8 cellular contexts compared by ENCODE assay signal in the genomic region with DNA sequence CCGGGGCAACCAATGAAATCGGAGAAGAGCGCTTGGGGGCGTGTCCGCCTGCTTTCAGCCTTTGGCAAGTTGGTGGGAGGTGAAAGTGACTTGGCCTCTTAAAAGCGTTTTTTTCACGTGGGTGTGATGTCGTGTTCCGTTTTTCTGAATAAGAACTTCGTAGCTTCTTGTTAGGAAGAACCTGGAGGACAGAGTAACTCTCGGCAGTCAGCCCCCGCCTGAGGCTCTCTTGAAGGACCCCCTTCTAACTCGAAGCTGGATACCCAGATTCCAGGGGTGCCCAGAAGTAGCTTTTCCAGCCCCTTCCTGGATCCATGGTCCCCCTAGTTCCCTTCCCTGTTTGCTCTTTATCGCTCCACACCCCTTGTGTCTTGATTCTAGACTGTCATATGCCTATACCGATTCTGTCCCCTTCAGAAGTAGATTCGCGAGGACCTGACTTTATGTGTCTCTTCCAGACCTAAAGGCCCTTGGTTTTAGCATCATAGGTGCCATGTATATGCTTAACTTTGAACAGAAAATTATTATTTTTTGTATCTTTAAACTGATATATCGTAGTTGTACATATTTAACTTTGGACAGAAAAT. TPM values are rescaled to one million over a fixed set of nuclear protein-coding genes. Genes with fewer than 3 reads are reported as not detected.
DNase-seq lines count a peak whose midpoint lies in the region; ATAC-seq, FAIRE-seq and TF ChIP-seq lines count a peak whose summit lies in the region.

No MANE protein-coding gene starts in this region.

- H3K4me3 Mint-ChIP-seq in endodermal cell (peak overlapping the region; percentile 88), nephron progenitor cell (peak overlapping the region; percentile 92)

- POLR2A ChIA-PET in PC-3 (lab: Charles Lee; ENCODE audit: unreplicated experiment), result interaction anchor here (0.5 to 0.8 kb wide), 2 partner anchors 53 to 168 kb away, joined by 3 to 15 read pairs; a partner anchor contains a TSS

- peak overlapping the region; percentile 43 for H3K27ac ChIP-seq in DOHH2 (ENCODE audit: low read depth, low read length)
- H3K27ac ChIP-seq in PC-3 (ENCODE audit: low read length), result peak overlapping the region; percentile 35
- peak overlapping the region; percentile 66 for H3K27ac ChIP-seq in endodermal cell (ENCODE audit: low read depth, low read length)

- DNase-seq in PC-3, result no peak
- DNase-seq in endodermal cell, result no peak
- DNase-seq in nephron progenitor cell, result no peak
- no peak for DNase-seq in NCI-H1105 treated with DMSO at 0.1 percent for 48 hours (lab: John Stamatoyannopoulos, UW)
- no peak for DNase-seq in H54 (ENCODE audit: insufficient read length, low spot score)

- H3K9ac ChIP-seq in PC-3 (ENCODE audit: low read length), result peak overlapping the region; percentile 53
- peak overlapping the region; percentile 36 for H3K9ac ChIP-seq in endodermal cell (ENCODE audit: extremely low read depth, low read length, poor library complexity, severe bottlenecking)

- H3K4me3 ChIP-seq in DOHH2 (ENCODE audit: low read length), result peak overlapping the region; percentile 72
- H3K4me3 ChIP-seq in PC-3 (ENCODE audit: low read length), result peak overlapping the region; percentile 62
- peak overlapping the region; percentile 88 for H3K4me3 ChIP-seq in endodermal cell (ENCODE audit: low read length)

- FAIRE-seq in H54 (lab: Jason Lieb, UNC), result no peak

- 14 to 34% methylated on average over 8 to 17 of the region's 18 CpGs for WGBS in endodermal cell (ENCODE audit: insufficient coverage in 1 of 2, insufficient read length in 1 of 2), 2 experiments

- H3K9me2 ChIP-seq in DOHH2 (replicated peaks; ENCODE audit: control insufficient read depth, low read length), result no peaks in the 10 kb centered on the region
- H3K9me2 ChIP-seq in PC-3 (replicated peaks; ENCODE audit: low read length), result no peaks in the 10 kb centered on the region

- H3K79me2 ChIP-seq in DOHH2 (ENCODE audit: control insufficient read depth, low read length) (peaks cover 37% of the 10 kb centered on the region), PC-3 (ENCODE audit: low read length) (peaks cover 37% of the 10 kb centered on the region)

- peaks cover 29% of the 10 kb centered on the region for H3K36me3 ChIP-seq in DOHH2 (ENCODE audit: control insufficient read depth, low read length)
- peaks cover 5% of the 10 kb centered on the region; the same call in 1 of the 2 replicates for H3K36me3 ChIP-seq in PC-3 (ENCODE audit: low read depth, low read length)
- peaks cover 17% of the 10 kb centered on the region for H3K36me3 ChIP-seq in endodermal cell (ENCODE audit: control insufficient read depth, insufficient read depth, low read length)

- TSS peak; percentile 94 for BruUV-seq in PC-3 (replicated peaks; lab: Mats Ljungman, UMichigan)

- H4K20me1 ChIP-seq in DOHH2 (ENCODE audit: control insufficient read depth, insufficient read depth, low read depth, low read length) (peaks cover 21% of the 10 kb centered on the region), PC-3 (ENCODE audit: low read length) (peaks cover 31% of the 10 kb centered on the region)

- peak overlapping the region; percentile 82 for H2AFZ ChIP-seq in PC-3 (ENCODE audit: low read length)

- peak overlapping the region; percentile 77 for H3K4me2 ChIP-seq in DOHH2 (ENCODE audit: low read length)
- peak overlapping the region; percentile 82 for H3K4me2 ChIP-seq in PC-3 (ENCODE audit: low read length)

- intact Hi-C loops in PC-3 (cut with micrococcal nuclease), result no loop called here

- ATAC-seq in PC-3, result no peak
- ATAC-seq in GM19455 (IDR thresholded peaks at IDR 0.05; ENCODE audit: unreplicated experiment), result no peak
- ATAC-seq in GM19463 (IDR thresholded peaks at IDR 0.05; ENCODE audit: unreplicated experiment), result no peak

- H3F3A ChIP-seq in DOHH2 (ENCODE audit: control insufficient read depth, insufficient read depth), result no peaks in the 10 kb centered on the region
- H3F3A ChIP-seq in PC-3 (ENCODE audit: low read length, unreplicated experiment), result no peaks in the 10 kb centered on the region

- no peak; the same call in 1 of the 2 replicates for TF ChIP-seq POLR2A in H54 (IDR thresholded peaks at IDR 0.05; ENCODE audit: low read depth, low read length)

- H3K27me3 Mint-ChIP-seq in endodermal cell (ENCODE audit: insufficient read depth) (no peaks in the 10 kb centered on the region), nephron progenitor cell (ENCODE audit: low read depth, poor library complexity) (peaks cover 8% of the 10 kb centered on the region)

- H3K27me3 ChIP-seq in DOHH2 (ENCODE audit: control insufficient read depth, low read length), result no peaks in the 10 kb centered on the region
- H3K27me3 ChIP-seq in PC-3 (ENCODE audit: low read length), result no peaks in the 10 kb centered on the region
- H3K27me3 ChIP-seq in endodermal cell (ENCODE audit: control insufficient read depth, insufficient read depth, low read length, poor library complexity, severe bottlenecking), result no peaks in the 10 kb centered on the region

- peak overlapping the region; percentile 100 for H3K27ac Mint-ChIP-seq in endodermal cell
- peak overlapping the region; percentile 99 for H3K27ac Mint-ChIP-seq in nephron progenitor cell

- TF ChIP-seq CTCF in DOHH2 (IDR thresholded peaks at IDR 0.05; ENCODE audit: low read depth, low read length, poor library complexity, severe bottlenecking) (no peak), PC-3 (conservative IDR thresholded peaks at IDR 0.05; ENCODE audit: low read depth, low read length) (no peak), endodermal cell (conservative IDR thresholded peaks at IDR 0.05) (no peak), nephron progenitor cell (IDR thresholded peaks at IDR 0.05) (no peak)

- CTCF ChIA-PET in PC-3 (lab: Charles Lee), result interaction anchor here (1.5 kb wide), 1 partner anchor 53 kb away, joined by 8 read pairs; a partner anchor contains a TSS

- peaks cover 19% of the 10 kb centered on the region for H3K4me1 Mint-ChIP-seq in endodermal cell
- peaks cover 37% of the 10 kb centered on the region for H3K4me1 Mint-ChIP-seq in nephron progenitor cell

- H3K36me3 Mint-ChIP-seq in endodermal cell (ENCODE audit: low read depth) (peaks cover 6% of the 10 kb centered on the region), nephron progenitor cell (ENCODE audit: low read depth) (no peaks in the 10 kb centered on the region)

- peaks cover 40% of the 10 kb centered on the region for H3K4me1 ChIP-seq in DOHH2 (ENCODE audit: control insufficient read depth, low read length)
- peaks cover 39% of the 10 kb centered on the region for H3K4me1 ChIP-seq in PC-3 (ENCODE audit: insufficient read depth, low read length)
- peaks cover 8% of the 10 kb centered on the region for H3K4me1 ChIP-seq in endodermal cell (ENCODE audit: control insufficient read depth, insufficient read depth, low read length)

- H3K9me3 ChIP-seq in DOHH2 (ENCODE audit: control insufficient read depth, insufficient read depth, low read length) (no peaks in the 10 kb centered on the region), PC-3 (ENCODE audit: low read length) (no peaks in the 10 kb centered on the region), endodermal cell (ENCODE audit: control insufficient read depth, low read length) (no peaks in the 10 kb centered on the region)

- H3K9me3 Mint-ChIP-seq in endodermal cell (no peaks in the 10 kb centered on the region), nephron progenitor cell (no peaks in the 10 kb centered on the region)

RNA-seq across cellular contexts. Expression of a gene that starts 0.9 kb away (rescaled TPM):
- 36.3 and 59.4 TPM in 2 replicates for total RNA-seq in PC-3 (2014; rRNA removed)
- 10 to 100 TPM; 41.2 to 44.3 TPM for total RNA-seq in endodermal cell
- 29.1 TPM for polyA plus RNA-seq in endodermal cell (2013, experiment 1 of 2)
- 28.9 TPM for polyA plus RNA-seq in endodermal cell (2013, experiment 2 of 2)

RNA-seq across cellular contexts. Expression of a gene that starts 52.3 kb away (rescaled TPM):
- 18.1 and 23.1 TPM in 2 replicates for total RNA-seq in PC-3 (2014; rRNA removed)
- total RNA-seq in endodermal cell, result 10 to 100 TPM; 41.0 to 45.7 TPM
- 32.8 TPM for polyA plus RNA-seq in endodermal cell (2013, experiment 1 of 2)
- 29.4 TPM for polyA plus RNA-seq in endodermal cell (2013, experiment 2 of 2)
